6 cellular contexts compared by ENCODE assay signal in genomic region chr1:103561124-103561523, GRCh38. TPM values are rescaled to one million over a fixed set of nuclear protein-coding genes. Genes with fewer than 3 reads are reported as not detected.
"Had no signal": no experiment of that assay in that cellular context is flagged by ENCODE, and none has a peak within 500 bp of the region (broad histone marks: within the 10 kb centered on the region; RNA-seq: fewer than 3 reads in every experiment).

No MANE protein-coding gene starts in this region.

RNA-seq across cellular contexts. Expression of gene AMY2A, which starts 56.1 kb away (rescaled TPM):
- total RNA-seq: activated CD4-positive, alpha-beta memory T cell treated with anti-CD3 and anti-CD28 coated beads for 36 hours; activated CD4-positive, alpha-beta T cell treated with anti-CD3 and anti-CD28 coated beads, Interleukin-2, amount 10 ng/mL, durations not matched to agents 7 days and 5 days; activated naive CD4-positive, alpha-beta T cell treated with anti-CD3 and anti-CD28 coated beads, Interleukin-2, amount 50 U/mL, for 72 hours; astrocyte; Right ventricle myocardium inferior; T-helper 2 cell treated with Interferon-gamma antibody and Interleukin-4, amounts not matched to agents 100 ng/mL and 5 ng/mL, for 36 hours had no signal
